Comparison of ENCODE assay signal across 1 cellular context in the genomic region with DNA sequence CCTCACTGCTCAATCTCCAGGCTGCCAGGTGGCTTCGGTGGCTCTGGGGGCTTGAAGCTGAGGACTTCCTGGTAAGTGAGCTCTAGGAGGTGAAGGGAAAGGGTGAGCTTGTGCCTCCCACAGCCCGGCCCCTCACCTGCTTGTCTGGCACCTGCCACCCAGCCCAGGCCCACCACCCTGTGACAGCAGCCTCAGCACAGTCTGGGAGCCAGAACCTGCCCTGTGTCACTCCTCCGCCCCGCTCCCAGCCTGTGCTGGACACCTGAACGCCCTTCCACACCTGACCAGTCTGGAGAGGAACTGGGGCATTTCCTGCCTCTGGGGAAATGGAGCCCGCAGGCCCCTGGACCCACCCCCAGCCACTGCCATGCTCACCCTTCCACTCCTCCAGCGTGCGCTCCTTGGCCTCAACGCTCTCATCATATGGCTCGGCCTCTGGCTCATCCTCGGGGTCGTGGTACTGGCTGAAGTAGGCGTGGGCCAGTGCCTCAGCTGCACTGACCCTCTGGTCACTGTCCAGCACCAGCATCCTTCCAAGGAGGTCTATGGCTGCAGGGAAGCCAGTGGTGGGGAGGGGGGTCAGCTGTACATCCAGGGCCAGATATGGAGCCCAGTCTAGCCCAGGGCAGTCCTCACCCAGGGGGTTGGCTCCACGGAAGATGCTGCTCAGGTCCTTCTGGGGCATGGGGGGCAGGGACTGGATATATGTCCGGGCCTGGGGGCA.
TF ChIP-seq lines count a peak whose summit lies in the region.

No MANE protein-coding gene starts in this region.

TF ChIP-seq in HepG2, 621 proteins besides CTCF, POLR2A, EP300 and RAD21:
- TF ChIP-seq, protein P1, sequence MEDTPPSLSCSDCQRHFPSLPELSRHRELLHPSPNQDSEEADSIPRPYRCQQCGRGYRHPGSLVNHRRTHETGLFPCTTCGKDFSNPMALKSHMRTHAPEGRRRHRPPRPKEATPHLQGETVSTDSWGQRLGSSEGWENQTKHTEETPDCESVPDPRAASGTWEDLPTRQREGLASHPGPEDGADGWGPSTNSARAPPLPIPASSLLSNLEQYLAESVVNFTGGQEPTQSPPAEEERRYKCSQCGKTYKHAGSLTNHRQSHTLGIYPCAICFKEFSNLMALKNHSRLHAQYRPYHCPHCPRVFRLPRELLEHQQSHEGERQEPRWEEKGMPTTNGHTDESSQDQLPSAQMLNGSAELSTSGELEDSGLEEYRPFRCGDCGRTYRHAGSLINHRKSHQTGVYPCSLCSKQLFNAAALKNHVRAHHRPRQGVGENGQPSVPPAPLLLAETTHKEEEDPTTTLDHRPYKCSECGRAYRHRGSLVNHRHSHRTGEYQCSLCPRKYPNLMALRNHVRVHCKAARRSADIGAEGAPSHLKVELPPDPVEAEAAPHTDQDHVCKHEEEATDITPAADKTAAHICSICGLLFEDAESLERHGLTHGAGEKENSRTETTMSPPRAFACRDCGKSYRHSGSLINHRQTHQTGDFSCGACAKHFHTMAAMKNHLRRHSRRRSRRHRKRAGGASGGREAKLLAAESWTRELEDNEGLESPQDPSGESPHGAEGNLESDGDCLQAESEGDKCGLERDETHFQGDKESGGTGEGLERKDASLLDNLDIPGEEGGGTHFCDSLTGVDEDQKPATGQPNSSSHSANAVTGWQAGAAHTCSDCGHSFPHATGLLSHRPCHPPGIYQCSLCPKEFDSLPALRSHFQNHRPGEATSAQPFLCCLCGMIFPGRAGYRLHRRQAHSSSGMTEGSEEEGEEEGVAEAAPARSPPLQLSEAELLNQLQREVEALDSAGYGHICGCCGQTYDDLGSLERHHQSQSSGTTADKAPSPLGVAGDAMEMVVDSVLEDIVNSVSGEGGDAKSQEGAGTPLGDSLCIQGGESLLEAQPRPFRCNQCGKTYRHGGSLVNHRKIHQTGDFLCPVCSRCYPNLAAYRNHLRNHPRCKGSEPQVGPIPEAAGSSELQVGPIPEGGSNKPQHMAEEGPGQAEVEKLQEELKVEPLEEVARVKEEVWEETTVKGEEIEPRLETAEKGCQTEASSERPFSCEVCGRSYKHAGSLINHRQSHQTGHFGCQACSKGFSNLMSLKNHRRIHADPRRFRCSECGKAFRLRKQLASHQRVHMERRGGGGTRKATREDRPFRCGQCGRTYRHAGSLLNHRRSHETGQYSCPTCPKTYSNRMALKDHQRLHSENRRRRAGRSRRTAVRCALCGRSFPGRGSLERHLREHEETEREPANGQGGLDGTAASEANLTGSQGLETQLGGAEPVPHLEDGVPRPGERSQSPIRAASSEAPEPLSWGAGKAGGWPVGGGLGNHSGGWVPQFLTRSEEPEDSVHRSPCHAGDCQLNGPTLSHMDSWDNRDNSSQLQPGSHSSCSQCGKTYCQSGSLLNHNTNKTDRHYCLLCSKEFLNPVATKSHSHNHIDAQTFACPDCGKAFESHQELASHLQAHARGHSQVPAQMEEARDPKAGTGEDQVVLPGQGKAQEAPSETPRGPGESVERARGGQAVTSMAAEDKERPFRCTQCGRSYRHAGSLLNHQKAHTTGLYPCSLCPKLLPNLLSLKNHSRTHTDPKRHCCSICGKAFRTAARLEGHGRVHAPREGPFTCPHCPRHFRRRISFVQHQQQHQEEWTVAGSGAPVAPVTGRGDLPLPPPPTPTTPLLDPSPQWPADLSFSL (CRISPR knock-in tag; IDR thresholded peaks at IDR 0.05): no peak
- TF ChIP-seq ONECUT2 (CRISPR knock-in tag; IDR thresholded peaks at IDR 0.05): no peak
- TF ChIP-seq, protein P2, sequence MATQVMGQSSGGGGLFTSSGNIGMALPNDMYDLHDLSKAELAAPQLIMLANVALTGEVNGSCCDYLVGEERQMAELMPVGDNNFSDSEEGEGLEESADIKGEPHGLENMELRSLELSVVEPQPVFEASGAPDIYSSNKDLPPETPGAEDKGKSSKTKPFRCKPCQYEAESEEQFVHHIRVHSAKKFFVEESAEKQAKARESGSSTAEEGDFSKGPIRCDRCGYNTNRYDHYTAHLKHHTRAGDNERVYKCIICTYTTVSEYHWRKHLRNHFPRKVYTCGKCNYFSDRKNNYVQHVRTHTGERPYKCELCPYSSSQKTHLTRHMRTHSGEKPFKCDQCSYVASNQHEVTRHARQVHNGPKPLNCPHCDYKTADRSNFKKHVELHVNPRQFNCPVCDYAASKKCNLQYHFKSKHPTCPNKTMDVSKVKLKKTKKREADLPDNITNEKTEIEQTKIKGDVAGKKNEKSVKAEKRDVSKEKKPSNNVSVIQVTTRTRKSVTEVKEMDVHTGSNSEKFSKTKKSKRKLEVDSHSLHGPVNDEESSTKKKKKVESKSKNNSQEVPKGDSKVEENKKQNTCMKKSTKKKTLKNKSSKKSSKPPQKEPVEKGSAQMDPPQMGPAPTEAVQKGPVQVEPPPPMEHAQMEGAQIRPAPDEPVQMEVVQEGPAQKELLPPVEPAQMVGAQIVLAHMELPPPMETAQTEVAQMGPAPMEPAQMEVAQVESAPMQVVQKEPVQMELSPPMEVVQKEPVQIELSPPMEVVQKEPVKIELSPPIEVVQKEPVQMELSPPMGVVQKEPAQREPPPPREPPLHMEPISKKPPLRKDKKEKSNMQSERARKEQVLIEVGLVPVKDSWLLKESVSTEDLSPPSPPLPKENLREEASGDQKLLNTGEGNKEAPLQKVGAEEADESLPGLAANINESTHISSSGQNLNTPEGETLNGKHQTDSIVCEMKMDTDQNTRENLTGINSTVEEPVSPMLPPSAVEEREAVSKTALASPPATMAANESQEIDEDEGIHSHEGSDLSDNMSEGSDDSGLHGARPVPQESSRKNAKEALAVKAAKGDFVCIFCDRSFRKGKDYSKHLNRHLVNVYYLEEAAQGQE (IDR thresholded peaks at IDR 0.05; ENCODE audit: borderline replicate concordance in 1 of 2, low read depth in 1 of 2, low read length in 2 of 2): peak; percentile 24 to 43; a peak in 3 of 4 replicates
- TF ChIP-seq, protein P3, sequence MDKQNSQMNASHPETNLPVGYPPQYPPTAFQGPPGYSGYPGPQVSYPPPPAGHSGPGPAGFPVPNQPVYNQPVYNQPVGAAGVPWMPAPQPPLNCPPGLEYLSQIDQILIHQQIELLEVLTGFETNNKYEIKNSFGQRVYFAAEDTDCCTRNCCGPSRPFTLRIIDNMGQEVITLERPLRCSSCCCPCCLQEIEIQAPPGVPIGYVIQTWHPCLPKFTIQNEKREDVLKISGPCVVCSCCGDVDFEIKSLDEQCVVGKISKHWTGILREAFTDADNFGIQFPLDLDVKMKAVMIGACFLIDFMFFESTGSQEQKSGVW (CRISPR knock-in tag; IDR thresholded peaks at IDR 0.05; ENCODE audit: borderline replicate concordance): no peak
